ENCODE assay signal across 8 cellular contexts in genomic region chr12:46382425-46382973, GRCh38. TPM values are rescaled to one million over a fixed set of nuclear protein-coding genes. Genes with fewer than 3 reads are reported as not detected.
A peak's percentile ranks its signal among the peaks of the same experiment; 100 is the strongest.
DNase-seq lines count a peak whose midpoint lies in the region; ATAC-seq and TF ChIP-seq lines count a peak whose summit lies in the region.

No MANE protein-coding gene starts in this region.

- H3K27ac ChIP-seq in BLaER1 treated with 17β-estradiol and CSF1 and Interleukin-3, amounts not matched to agents 10 nM and 100 nM = peak overlapping the region; percentile 90 to 98 (median 96)
- peak overlapping the region; percentile 99 for H3K27ac ChIP-seq in cingulate gyrus (ENCODE audit: low read depth, low read length)

- intact Hi-C loops in natural killer cell (cut with micrococcal nuclease) = no loop called here

- peaks cover 29 to 31% of the 10 kb centered on the region in 2 donors for H3K4me1 Mint-ChIP-seq in natural killer cell

- H3K9ac ChIP-seq in BLaER1 treated with 17β-estradiol and CSF1 and Interleukin-3, amounts not matched to agents 10 nM and 100 nM = peak overlapping the region; percentile 90 to 97 (median 93)

- peak overlapping the region; percentile 90 for H3K4me3 Mint-ChIP-seq in natural killer cell

- peak overlapping the region; percentile 59 to 86 (median 75) for H3K4me3 ChIP-seq in BLaER1 treated with 17β-estradiol and CSF1 and Interleukin-3, amounts not matched to agents 10 nM and 100 nM
- peak overlapping the region; percentile 62 for H3K4me3 ChIP-seq in MG63

- no peaks in the 10 kb centered on the region for H3K9me3 Mint-ChIP-seq in natural killer cell

- 0 out of 22 replicates have a peak, but pooled peaks cover 0 to 4% (median 0%) of the 10 kb centered on the region in 11 experiments for H3K9me3 ChIP-seq in BLaER1 treated with 17β-estradiol and CSF1 and Interleukin-3, amounts not matched to agents 10 nM and 100 nM (replicated peaks in 1 of 11)
- H3K9me3 ChIP-seq in MG63 = peaks cover 2% of the 10 kb centered on the region

- no peaks in the 10 kb centered on the region for H3K36me3 ChIP-seq in BLaER1 treated with 17β-estradiol and CSF1 and Interleukin-3, amounts not matched to agents 10 nM and 100 nM
- H3K36me3 ChIP-seq in MG63 = peaks cover 15% of the 10 kb centered on the region

- no peaks in the 10 kb centered on the region for H4K20me1 ChIP-seq in BLaER1 treated with 17β-estradiol and CSF1 and Interleukin-3, amounts not matched to agents 10 nM and 100 nM

- no peak for TF ChIP-seq CTCF in natural killer cell (IDR thresholded peaks at IDR 0.05)

- no peaks in the 10 kb centered on the region for H3K36me3 Mint-ChIP-seq in natural killer cell

- peak overlapping the region; percentile 91 to 96 for H3K27ac Mint-ChIP-seq in natural killer cell

- H3K4me1 ChIP-seq in BLaER1 treated with 17β-estradiol and CSF1 and Interleukin-3, amounts not matched to agents 10 nM and 100 nM = peaks cover 40 to 49% (median 44%) of the 10 kb centered on the region in 10 experiments

- no peak for ATAC-seq in natural killer cell
- no peak for ATAC-seq in HG03045 (IDR thresholded peaks at IDR 0.05; ENCODE audit: unreplicated experiment)

- peak overlapping the region; percentile 76 to 88 (median 84) for H3K4me2 ChIP-seq in BLaER1 treated with 17β-estradiol and CSF1 and Interleukin-3, amounts not matched to agents 10 nM and 100 nM

- no peaks in the 10 kb centered on the region for H3K27me3 Mint-ChIP-seq in natural killer cell (ENCODE audit: low read depth in 2 of 2)

- no peaks in the 10 kb centered on the region for H3K27me3 ChIP-seq in BLaER1 treated with 17β-estradiol and CSF1 and Interleukin-3, amounts not matched to agents 10 nM and 100 nM
- no peaks in the 10 kb centered on the region for H3K27me3 ChIP-seq in MG63

- DNase-seq in MG63 (no peak), natural killer cell (no peak), NCI-H510A treated with DMSO at 0.1 percent for 48 hours (lab: John Stamatoyannopoulos, UW) (no peak), NCI-H774 (lab: John Stamatoyannopoulos, UW) (no peak), SK-N-DZ (ENCODE audit: low spot score) (no peak)

RNA-seq across cellular contexts. Expression of gene SLC38A2, which starts 9.9 kb away (rescaled TPM):
- 331 and 535 TPM in 2 replicates for total RNA-seq in MG63 (2014; rRNA removed; shearing (Covaris generic); ENCODE audit: low replicate concordance)
- total RNA-seq in natural killer cell = 100 to 1,000 TPM; 131 to 241 (median 167) TPM
- 155 and 160 TPM in 2 replicates for polyA plus RNA-seq in SK-N-DZ (2014; cell fraction: cytosol; rRNA removed)
- 232 and 278 TPM in 2 replicates for polyA plus RNA-seq in SK-N-DZ (2014; cell fraction: nucleus; rRNA removed)
